Comparison of ENCODE assay signal across 1 cellular context in the genomic region with DNA sequence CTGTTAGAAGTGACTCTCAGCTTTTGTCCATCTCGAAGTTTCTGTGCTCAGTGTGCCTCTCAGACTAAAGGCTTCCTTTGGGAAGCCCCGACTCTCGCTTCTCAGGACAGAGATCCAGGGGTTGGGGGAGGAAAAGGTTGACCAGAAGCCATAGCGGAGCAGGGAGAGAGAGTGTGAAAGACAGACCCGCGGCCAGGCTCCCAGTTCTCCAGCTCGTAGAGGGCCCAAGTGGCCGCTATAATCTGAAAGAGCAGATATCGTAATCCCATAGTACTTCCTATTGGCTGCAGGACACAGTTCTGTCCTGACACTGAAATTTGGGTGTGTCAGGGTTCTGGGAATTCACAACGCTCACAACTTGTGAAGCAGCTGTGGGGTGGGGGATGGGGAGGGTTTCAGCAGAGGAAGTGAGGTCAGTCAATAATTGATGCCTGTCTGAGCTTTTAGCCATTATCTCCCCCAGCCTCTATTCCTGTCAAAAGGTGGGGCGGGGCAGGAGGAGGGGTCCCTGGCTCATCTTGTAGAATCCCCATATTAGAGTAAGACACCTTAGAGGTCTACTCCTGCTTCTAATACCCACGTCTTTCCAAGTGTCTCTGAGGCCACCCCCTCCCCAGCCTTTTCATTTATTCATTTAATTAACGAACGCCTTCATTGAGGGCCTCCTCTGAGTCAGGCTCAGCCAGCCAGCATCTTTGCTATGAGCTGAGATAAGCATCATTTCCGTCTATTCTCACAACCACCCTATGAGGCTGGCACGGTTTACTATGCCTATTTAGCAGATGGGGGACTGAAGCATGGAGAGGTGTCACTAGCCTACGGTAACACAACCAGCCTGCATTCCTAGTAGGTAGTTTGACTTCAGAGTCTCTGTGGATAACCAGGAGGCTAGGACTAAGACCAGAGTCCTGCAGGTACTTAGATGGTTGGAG.
TF ChIP-seq lines count a peak whose summit lies in the region.

No MANE protein-coding gene starts in this region.

TF ChIP-seq in IMR-90, 13 proteins besides CTCF, POLR2A, EP300 and RAD21 (continued from another document):
- TF ChIP-seq SMC3 (IDR thresholded peaks at IDR 0.05; ENCODE audit: low read depth, low read length), result no peak
- no peak for TF ChIP-seq MXI1 (IDR thresholded peaks at IDR 0.05; ENCODE audit: borderline replicate concordance, low read depth, low read length)
- TF ChIP-seq CEBPB (IDR thresholded peaks at IDR 0.05; ENCODE audit: low read depth, low read length), result no peak
- no peak for TF ChIP-seq MAZ (IDR thresholded peaks at IDR 0.05; ENCODE audit: borderline replicate concordance, low read depth, low read length)
- TF ChIP-seq, protein P1, sequence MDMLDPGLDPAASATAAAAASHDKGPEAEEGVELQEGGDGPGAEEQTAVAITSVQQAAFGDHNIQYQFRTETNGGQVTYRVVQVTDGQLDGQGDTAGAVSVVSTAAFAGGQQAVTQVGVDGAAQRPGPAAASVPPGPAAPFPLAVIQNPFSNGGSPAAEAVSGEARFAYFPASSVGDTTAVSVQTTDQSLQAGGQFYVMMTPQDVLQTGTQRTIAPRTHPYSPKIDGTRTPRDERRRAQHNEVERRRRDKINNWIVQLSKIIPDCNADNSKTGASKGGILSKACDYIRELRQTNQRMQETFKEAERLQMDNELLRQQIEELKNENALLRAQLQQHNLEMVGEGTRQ (IDR thresholded peaks at IDR 0.05; ENCODE audit: low read depth, low read length), result no peak
